27 cellular contexts compared by ENCODE assay signal in genomic region chr1:25685938-25686665, GRCh38.
DNase-seq lines count a peak whose midpoint lies in the region; ATAC-seq and TF ChIP-seq lines count a peak whose summit lies in the region.
"Had no signal": no experiment of that assay in that cellular context is flagged by ENCODE, and none has a peak within 500 bp of the region (broad histone marks: within the 10 kb centered on the region; RNA-seq: fewer than 3 reads in every experiment).

No MANE protein-coding gene starts in this region.

- WGBS in thyroid gland, 2 donors = 90% methylated on average over 19 of the region's 19 CpGs

- H3K36me3 ChIP-seq in naive thymus-derived CD4-positive, alpha-beta T cell (ENCODE audit: control insufficient read depth in 2 of 3, insufficient read depth in 3 of 3, low read length in 3 of 3) = peaks cover 0 to 27% (median 6%) of the 10 kb centered on the region in 3 experiments
- no peaks in the 10 kb centered on the region for H3K36me3 ChIP-seq in thyroid gland
- H3K36me3 ChIP-seq: neural progenitor cell, WERI-Rb-1 had no signal

- no peaks in the 10 kb centered on the region for H3K9me3 Mint-ChIP-seq in naive thymus-derived CD4-positive, alpha-beta T cell
- H3K9me3 Mint-ChIP-seq: activated CD4-positive, alpha-beta T cell treated with anti-CD3 and anti-CD28 coated beads, Interleukin-2, amount 10 ng/mL, durations not matched to agents 24 days and 14 days; activated T-cell treated with anti-CD3 and anti-CD28 coated beads, Interleukin-2, amount 50 U/mL, for 4 hours; CD14-positive monocyte; GM23338; HFFc6; neural progenitor cell; stimulated activated effector memory CD8-positive, alpha-beta T cell treated with anti-CD3 and anti-CD28 coated beads, Interleukin-12 subunit alpha, Interleukin-12 subunit beta, amount 100 ng/mL, for 72 hours had no signal

- DNase-seq in dorsolateral prefrontal cortex (peak in 1 of 10 donors; percentile 58), thyroid gland (no peak), SHP77 treated with DMSO at 0.1 percent for 48 hours (lab: John Stamatoyannopoulos, UW) (no peak), Kasumi-1 (lab: John Stamatoyannopoulos, UW) (no peak), SKM-1 treated with dmso at 0.1 percent for 144 hours (lab: John Stamatoyannopoulos, UW; ENCODE audit: unreplicated experiment) (no peak)
- no peak for DNase-seq in naive thymus-derived CD4-positive, alpha-beta T cell
- DNase-seq: activated CD4-positive, alpha-beta T cell treated with anti-CD3 and anti-CD28 coated beads, Interleukin-2, amount 10 ng/mL, durations not matched to agents 24 days and 14 days; activated naive CD4-positive, alpha-beta T cell treated with anti-CD3 and anti-CD28 coated beads, Interleukin-2, amount 50 U/mL, for 16 hours; activated T-cell treated with anti-CD3 and anti-CD28 coated beads, Interleukin-2, amount 50 U/mL, for 4 hours; central memory CD4-positive, alpha-beta T cell; foreskin keratinocyte; HFFc6; IMR-90; mucosa of descending colon; NCI-H1092 treated with DMSO at 0.1 percent for 48 hours; NCI-H2029; NCI-H345; NCI-H748 treated with DMSO at 0.1 percent for 48 hours; small intestine; stimulated activated CD4-positive, alpha-beta T cell treated with anti-CD3 and anti-CD28 coated beads, Interleukin-2, amount 100 ng/mL, for 48 hours; WERI-Rb-1 had no signal

- H3K9me3 ChIP-seq in naive thymus-derived CD4-positive, alpha-beta T cell (ENCODE audit: control insufficient read depth in 2 of 3, low read length in 3 of 3) = no peaks in the 10 kb centered on the region
- no peaks in the 10 kb centered on the region for H3K9me3 ChIP-seq in thyroid gland
- H3K9me3 ChIP-seq: mucosa of descending colon had no signal

- no peak for ATAC-seq in naive thymus-derived CD4-positive, alpha-beta T cell
- ATAC-seq: activated T-cell treated with anti-CD3 and anti-CD28 coated beads, Interleukin-2, amount 50 U/mL, for 4 hours; foreskin keratinocyte; mucosa of descending colon; stimulated activated effector memory CD8-positive, alpha-beta T cell treated with anti-CD3 and anti-CD28 coated beads, Interleukin-12 subunit alpha, Interleukin-12 subunit beta, amount 100 ng/mL, for 72 hours had no signal

- TF ChIP-seq CTCF in dorsolateral prefrontal cortex (IDR thresholded peaks at IDR 0.05 in 54 of 56, conservative IDR thresholded peaks at IDR 0.05 in 2 of 56; ENCODE audit: low read depth in 1 of 56, partially characterized antibody in 56 of 56) (no peak), thyroid gland (IDR thresholded peaks at IDR 0.05) (no peak)

- H3K4me1 Mint-ChIP-seq in naive thymus-derived CD4-positive, alpha-beta T cell = peaks cover 4 to 93% (median 87%) of the 10 kb centered on the region in 7 donors
- H3K4me1 Mint-ChIP-seq: CD14-positive monocyte; stimulated activated effector memory CD8-positive, alpha-beta T cell treated with anti-CD3 and anti-CD28 coated beads, Interleukin-12 subunit alpha, Interleukin-12 subunit beta, amount 100 ng/mL, for 72 hours had no signal

- H3K36me3 Mint-ChIP-seq in naive thymus-derived CD4-positive, alpha-beta T cell = peaks cover 0 to 36% (median 8%) of the 10 kb centered on the region in 5 donors
- H3K36me3 Mint-ChIP-seq: neural progenitor cell; stimulated activated effector memory CD8-positive, alpha-beta T cell treated with anti-CD3 and anti-CD28 coated beads, Interleukin-12 subunit alpha, Interleukin-12 subunit beta, amount 100 ng/mL, for 72 hours had no signal

- H3K27ac ChIP-seq in angular gyrus (ENCODE audit: low read depth, low read length) = peak overlapping the region; percentile 44
- peak overlapping the region in 52 of 59 donors; percentile 18 to 82 (median 66) for H3K27ac ChIP-seq in dorsolateral prefrontal cortex
- no peak overlapping the region for H3K27ac ChIP-seq in naive thymus-derived CD4-positive, alpha-beta T cell (ENCODE audit: low read depth, low read length)
- peak overlapping the region in 2 of 3 donors; percentile 30 to 38 for H3K27ac ChIP-seq in thyroid gland
- H3K27ac ChIP-seq: foreskin keratinocyte, hepatocyte, neural progenitor cell, WERI-Rb-1 had no signal

- CTCF ChIA-PET in naive thymus-derived CD4-positive, alpha-beta T cell (lab: Charles Lee) = no interaction called here

- POLR2A ChIA-PET in naive thymus-derived CD4-positive, alpha-beta T cell (lab: Charles Lee) = interaction anchor here (0.9 to 1.8 kb wide), 5 partner anchors 9 to 67 kb away, joined by 4 to 8 read pairs (median 5); no protein-coding TSS in a partner anchor

- H3K27me3 Mint-ChIP-seq in naive thymus-derived CD4-positive, alpha-beta T cell = peaks cover 0 to 87% (median 0%) of the 10 kb centered on the region in 5 donors

- intact Hi-C loops in dorsolateral prefrontal cortex (cut with DNase I) = no loop called here
- intact Hi-C loops in naive thymus-derived CD4-positive, alpha-beta T cell (cut with micrococcal nuclease) = no loop called here
- intact Hi-C loops in thyroid gland (cut with DNase I) = no loop called here

- H3K27me3 ChIP-seq in dorsolateral prefrontal cortex (no peaks in the 10 kb centered on the region), thyroid gland (no peaks in the 10 kb centered on the region)
- H3K27me3 ChIP-seq in naive thymus-derived CD4-positive, alpha-beta T cell (ENCODE audit: control insufficient read depth in 2 of 2, insufficient read depth in 2 of 2, low read length in 2 of 2) = no peaks in the 10 kb centered on the region
- H3K27me3 ChIP-seq: hepatocyte, neural progenitor cell had no signal

- H3K4me3 Mint-ChIP-seq in naive thymus-derived CD4-positive, alpha-beta T cell = no peak overlapping the region
- H3K4me3 Mint-ChIP-seq: activated CD4-positive, alpha-beta T cell treated with anti-CD3 and anti-CD28 coated beads, Interleukin-2, amount 10 ng/mL, durations not matched to agents 24 days and 14 days; activated T-cell treated with anti-CD3 and anti-CD28 coated beads, Interleukin-2, amount 50 U/mL, for 4 hours; CD14-positive monocyte; GM23338; HFFc6; neural progenitor cell; stimulated activated effector memory CD8-positive, alpha-beta T cell treated with anti-CD3 and anti-CD28 coated beads, Interleukin-12 subunit alpha, Interleukin-12 subunit beta, amount 100 ng/mL, for 72 hours had no signal

- H3K4me1 ChIP-seq in naive thymus-derived CD4-positive, alpha-beta T cell (ENCODE audit: control insufficient read depth in 2 of 2, insufficient read depth in 2 of 2, low read length in 2 of 2) = peaks cover 0 to 51% of the 10 kb centered on the region in 2 donors
- H3K4me1 ChIP-seq in thyroid gland = peaks cover 30 to 47% of the 10 kb centered on the region in 2 donors
- H3K4me1 ChIP-seq: foreskin keratinocyte, neural progenitor cell had no signal

- peak overlapping the region in 42 of 59 donors; percentile 3 to 53 (median 28) for H3K4me3 ChIP-seq in dorsolateral prefrontal cortex
- no peak overlapping the region for H3K4me3 ChIP-seq in naive thymus-derived CD4-positive, alpha-beta T cell (ENCODE audit: low read length)
- H3K4me3 ChIP-seq in thyroid gland (replicated peaks in 1 of 3) = no peak overlapping the region
- H3K4me3 ChIP-seq: GM23338, hepatocyte, mucosa of descending colon, neural progenitor cell had no signal

- H3K27ac Mint-ChIP-seq in naive thymus-derived CD4-positive, alpha-beta T cell = peak overlapping the region in 8 of 9 donors; percentile 59 to 98 (median 80)
- H3K27ac Mint-ChIP-seq: activated CD4-positive, alpha-beta T cell treated with anti-CD3 and anti-CD28 coated beads, Interleukin-2, amount 10 ng/mL, durations not matched to agents 24 days and 14 days; GM23338; HFFc6; stimulated activated effector memory CD8-positive, alpha-beta T cell treated with anti-CD3 and anti-CD28 coated beads, Interleukin-12 subunit alpha, Interleukin-12 subunit beta, amount 100 ng/mL, for 72 hours had no signal

- no peak for TF ChIP-seq POLR2A in thyroid gland (IDR thresholded peaks at IDR 0.05)

Comparison
In these comparisons a context has a peak if more than half of its experiments do, and no peak if none do; other contexts are left out.
1. H3K4me3 ChIP-seq: peak in dorsolateral prefrontal cortex (42 of 59); none in naive thymus-derived CD4-positive, alpha-beta T cell (single experiment) and thyroid gland (0 of 3).